In the genomic region with DNA sequence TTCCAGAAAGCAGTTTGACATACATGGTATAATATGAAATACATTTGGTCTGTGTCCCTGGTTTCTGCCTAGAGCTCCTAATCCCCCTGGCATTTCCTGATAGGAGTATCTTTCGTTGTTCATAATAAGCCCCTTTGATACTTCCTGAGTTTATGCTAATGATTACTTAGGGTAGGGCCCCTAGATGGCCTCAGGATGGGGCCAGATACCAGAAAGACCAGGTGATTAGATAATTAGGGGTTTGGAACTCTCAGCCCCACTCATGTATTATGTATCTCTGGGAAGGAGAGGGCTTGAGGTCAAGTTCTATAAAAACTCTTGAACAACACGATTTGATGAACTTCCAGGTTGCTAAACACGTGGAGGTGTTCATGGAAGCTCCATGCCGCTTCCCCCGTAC, we compare ENCODE assay signal across 21 cellular contexts.
DNase-seq lines count a peak whose midpoint lies in the region; ATAC-seq, FAIRE-seq and TF ChIP-seq lines count a peak whose summit lies in the region.
"Had no signal": no experiment of that assay in that cellular context is flagged by ENCODE, and none has a peak within 500 bp of the region (broad histone marks: within the 10 kb centered on the region; RNA-seq: fewer than 3 reads in every experiment).

No MANE protein-coding gene starts in this region.

- no peaks in the 10 kb centered on the region for H3K79me2 ChIP-seq in GM12878 (ENCODE audit: control insufficient read depth, insufficient read depth, low read length)

- no peak for TF ChIP-seq CTCF in GM12878 (IDR thresholded peaks at IDR 0.05 in 2 of 3, conservative IDR thresholded peaks at IDR 0.05 in 1 of 3; ENCODE audit: control insufficient read depth in 2 of 3, extremely low read depth in 1 of 3, insufficient read depth in 1 of 3, low read depth in 3 of 3, low read length in 3 of 3)
- TF ChIP-seq CTCF in retinal pigment epithelial cell (conservative IDR thresholded peaks at IDR 0.05; ENCODE audit: low read depth, low read length) = peak; percentile 15
- TF ChIP-seq CTCF in foreskin keratinocyte (conservative IDR thresholded peaks at IDR 0.05) = no peak
- TF ChIP-seq CTCF in brain microvascular endothelial cell (IDR thresholded peaks at IDR 0.05; ENCODE audit: low read depth, low read length, missing control alignments) = no peak

- no peak for TF ChIP-seq EP300 in GM12878 (IDR thresholded peaks at IDR 0.05; ENCODE audit: borderline replicate concordance in 1 of 2, control insufficient read depth in 1 of 2, low read depth in 2 of 2, low read length in 2 of 2)

- no peak for TF ChIP-seq POLR2A in GM12878 (IDR thresholded peaks at IDR 0.05; ENCODE audit: low read depth, low read length)

- H3K9ac ChIP-seq in GM12878 (ENCODE audit: control insufficient read depth, insufficient read depth, low read length) = no peak overlapping the region

- TF ChIP-seq RAD21 in GM12878 (IDR thresholded peaks at IDR 0.05; ENCODE audit: insufficient read depth, low read depth, low read length) = peak; percentile 42; the same call in 1 of the 2 replicates

- CTCF ChIA-PET in GM12878 (lab: Yijun Ruan, JAX) = interaction anchor here (1.1 to 5.4 kb wide), 6 partner anchors 11 to 161 kb away, joined by 3 to 34 read pairs (median 6); no protein-coding TSS in a partner anchor

- H2AFZ ChIP-seq in GM12878 (ENCODE audit: control insufficient read depth, low read depth, low read length) = no peak overlapping the region

- BruUV-seq in GM12878 (replicated peaks; lab: Mats Ljungman, UMichigan) = no TSS peak

- RAD21 ChIA-PET in GM12878 (lab: Charles Lee; ENCODE audit: unreplicated experiment) = interaction anchor here (0.8 to 7.9 kb wide), 13 partner anchors 7 to 413 kb away, joined by 4 to 190 read pairs (median 11); partner anchors contain the start of gene ZNF608

- H3K27ac ChIP-seq in GM12878 (ENCODE audit: control insufficient read depth, insufficient read depth) (no peak overlapping the region; the same call in 1 of the 2 replicates), foreskin keratinocyte (no peak overlapping the region), brain microvascular endothelial cell (no peak overlapping the region)
- H3K27ac ChIP-seq: suprapubic skin had no signal

- no peak overlapping the region for H3K4me2 ChIP-seq in GM12878 (ENCODE audit: control insufficient read depth, insufficient read depth)

- FAIRE-seq in GM12878 (lab: Jason Lieb, UNC) = no peak
- FAIRE-seq: HTR-8/SVneo, urothelium cell line had no signal

- DNase-seq in COR-L47 (lab: John Stamatoyannopoulos, UW) (peak; percentile 11), NCI-H1417 (lab: John Stamatoyannopoulos, UW) (peak in 2 of 3 experiments; percentile 51 to 79), GM12878 (ENCODE audit: low read depth, low spot score) (no peak), retinal pigment epithelial cell (ENCODE audit: low read depth) (no peak), foreskin keratinocyte (no peak), brain microvascular endothelial cell (no peak)
- DNase-seq: activated B cell treated with CpG ODN at 0.5 μM for 24 hours; activated CD8-positive, alpha-beta memory T cell treated with anti-CD3 and anti-CD28 coated beads, Interleukin-2, amount 50 U/mL, for 4 hours; anterior cingulate cortex; caudate nucleus; CD4-positive, alpha-beta memory T cell; DMS79; GF-D8; KG1; NCI-H1694; NCI-H2171; NCI-H526 had no signal

- intact Hi-C loops in GM12878 (cut with micrococcal nuclease; ENCODE audit: unreplicated experiment) = loop anchor here (1.0 to 10.0 kb wide), 5 partner anchors 12 to 455 kb away; no protein-coding TSS in a partner anchor

- H3K9me3 ChIP-seq in GM12878 (replicated peaks; ENCODE audit: control insufficient read depth, insufficient read depth, low read length) = peaks cover 5% of the 10 kb centered on the region; the same call in 2 of the 3 replicates
- H3K9me3 ChIP-seq: suprapubic skin had no signal

- no peaks in the 10 kb centered on the region for H3K27me3 ChIP-seq in GM12878 (replicated peaks in 1 of 2; ENCODE audit: control insufficient read depth in 2 of 2, insufficient read depth in 2 of 2, low read length in 1 of 2)
- no peaks in the 10 kb centered on the region for H3K27me3 ChIP-seq in foreskin keratinocyte
- no peaks in the 10 kb centered on the region for H3K27me3 ChIP-seq in brain microvascular endothelial cell (replicated peaks)
- H3K27me3 ChIP-seq: suprapubic skin had no signal

- H3K36me3 ChIP-seq in GM12878 (ENCODE audit: control insufficient read depth in 2 of 2, insufficient read depth in 2 of 2, low read length in 1 of 2) (no peaks in the 10 kb centered on the region), brain microvascular endothelial cell (replicated peaks) (no peaks in the 10 kb centered on the region)
- H3K36me3 ChIP-seq: suprapubic skin had no signal

- SMC1A ChIA-PET in GM12878 (lab: Charles Lee; ENCODE audit: uncharacterized antibody, unreplicated experiment) = interaction anchor here (0.8 to 7.4 kb wide), 20 partner anchors 11 to 311 kb away, joined by 3 to 166 read pairs (median 6); no protein-coding TSS in a partner anchor

- H3K4me3 ChIP-seq in GM12878 = no peak overlapping the region
- H3K4me3 ChIP-seq in retinal pigment epithelial cell (ENCODE audit: low read length) = no peak overlapping the region
- no peak overlapping the region for H3K4me3 ChIP-seq in brain microvascular endothelial cell (ENCODE audit: low read depth, low read length)
- H3K4me3 ChIP-seq: suprapubic skin had no signal

- in situ Hi-C loops in GM12878 (cut with MboI) (loop anchor here (5.0 kb wide), 2 partner anchors 162 to 262 kb away; partner anchors contain the start of gene ZNF608), brain microvascular endothelial cell (cut with HindIII; ENCODE audit: low pct_ligation_motif_present, low sequenced_read_pairs) (no loop called here)

- H4K20me1 ChIP-seq in GM12878 (ENCODE audit: control insufficient read depth, insufficient read depth) = no peaks in the 10 kb centered on the region

- ATAC-seq in GM12878 (0 out of 3 replicates have a peak, but pooled peaks have one; percentile 2), foreskin keratinocyte (no peak), HG03039 (IDR thresholded peaks at IDR 0.05; ENCODE audit: unreplicated experiment) (no peak)

- WGBS in GM12878 (ENCODE audit: insufficient coverage, insufficient replicate concordance, low lambda C conversion rate, missing lambda C conversion rate) = 79% methylated on average over 5 of the region's 5 CpGs

- H3K4me1 ChIP-seq in GM12878 (ENCODE audit: control insufficient read depth, insufficient read depth, low read length) (peaks cover 41% of the 10 kb centered on the region), foreskin keratinocyte (no peaks in the 10 kb centered on the region)

- POLR2A ChIA-PET in GM12878 (lab: Charles Lee) = interaction anchor here (1.3 to 4.7 kb wide), 4 partner anchors 11 to 162 kb away, joined by 5 to 48 read pairs (median 11); partner anchors contain the start of gene ZNF608

TF ChIP-seq in GM12878, 131 proteins besides CTCF, POLR2A, EP300 and RAD21:
- no peak for TF ChIP-seq ZNF24 (IDR thresholded peaks at IDR 0.05)
- peak; percentile 6; the same call in 1 of the 2 replicates for TF ChIP-seq POLR2AphosphoS5 (IDR thresholded peaks at IDR 0.05; ENCODE audit: low read length)

Comparison
In these comparisons a context has a peak if more than half of its experiments do, and no peak if none do; other contexts are left out.
1. DNase-seq: peak in COR-L47 (single experiment) and NCI-H1417 (2 of 3); none in GM12878 (single experiment), retinal pigment epithelial cell (single experiment), foreskin keratinocyte (0 of 2) and brain microvascular endothelial cell (single experiment).